In the genomic region with DNA sequence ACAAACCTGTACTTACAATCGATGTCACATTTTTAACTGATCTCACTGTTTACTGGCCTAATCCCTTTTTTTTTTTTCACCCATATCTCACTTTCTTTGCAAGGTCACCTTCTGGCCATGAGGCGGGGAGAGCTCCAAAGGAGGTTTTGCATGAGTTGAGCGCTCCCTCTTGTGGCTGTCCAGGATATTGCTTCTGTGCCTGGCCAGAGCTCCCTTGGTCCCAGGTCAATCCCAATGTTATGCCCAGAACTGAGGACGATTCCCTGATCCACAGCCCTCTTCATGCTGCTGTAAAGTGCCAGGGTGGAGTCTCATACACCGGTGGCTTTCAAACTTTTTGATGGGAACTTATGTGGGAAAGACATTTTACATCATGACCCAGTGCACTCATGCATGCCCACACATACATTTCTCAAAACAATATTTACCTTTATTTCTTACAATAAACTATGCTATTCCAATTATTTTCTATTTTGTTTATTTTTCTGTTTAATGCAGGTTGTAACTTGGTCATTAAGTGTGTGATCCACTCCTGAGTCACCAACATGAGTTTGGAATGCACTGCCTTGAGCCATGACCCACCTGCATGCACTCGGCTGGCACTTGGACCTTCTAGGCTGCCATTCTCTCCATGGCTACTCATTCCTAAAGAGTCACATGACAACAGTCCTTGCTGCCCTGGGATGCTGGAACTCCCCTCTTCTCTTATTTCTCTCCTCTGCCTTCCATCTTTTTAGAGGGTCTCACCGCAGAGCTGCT, we compare ENCODE assay signal across 8 cellular contexts. TPM values are rescaled to one million over a fixed set of nuclear protein-coding genes. Genes with fewer than 3 reads are reported as not detected.
DNase-seq lines count a peak whose midpoint lies in the region; ATAC-seq and TF ChIP-seq lines count a peak whose summit lies in the region.

No MANE protein-coding gene starts in this region.

- no peaks in the 10 kb centered on the region for H3K79me2 ChIP-seq in SK-N-SH (ENCODE audit: insufficient read depth)

- peak; percentile 44 to 60 (median 59) for DNase-seq in CD4-positive, CD25-positive, alpha-beta regulatory T cell
- DNase-seq in NAMALWA (ENCODE audit: low spot score) (peak; percentile 79), SK-N-SH (peak; percentile 65), cardiac muscle cell (ENCODE audit: low read depth in 1 of 2, low spot score in 1 of 2) (peak; percentile 86 to 88), prostate gland (ENCODE audit: low spot score) (peak; percentile 58), aorta (peak; percentile 79 to 90)
- peak; percentile 66 for DNase-seq in activated naive CD4-positive, alpha-beta T cell treated with anti-CD3 and anti-CD28 coated beads, Interleukin-2, amount 50 U/mL, for 16 hours

- H3K4me3 ChIP-seq in CD4-positive, CD25-positive, alpha-beta regulatory T cell (ENCODE audit: low read depth, low read length) = no peak overlapping the region
- peak overlapping the region in 1 of 2 experiments; percentile 16; a peak in 1 of 4 replicates for H3K4me3 ChIP-seq in SK-N-SH (ENCODE audit: low read depth in 2 of 2, low read length in 1 of 2)
- no peak overlapping the region for H3K4me3 ChIP-seq in cardiac muscle cell
- no peak overlapping the region for H3K4me3 ChIP-seq in prostate gland
- H3K4me3 ChIP-seq in aorta (ENCODE audit: low read length in 2 of 2) = no peak overlapping the region

- peaks cover 4% of the 10 kb centered on the region for H3K27me3 ChIP-seq in CD4-positive, CD25-positive, alpha-beta regulatory T cell (ENCODE audit: control insufficient read depth, insufficient read depth, low read length)
- H3K27me3 ChIP-seq in SK-N-SH (ENCODE audit: insufficient read depth) (peaks cover 33% of the 10 kb centered on the region; the same call in 1 of the 2 replicates), cardiac muscle cell (no peaks in the 10 kb centered on the region), prostate gland (replicated peaks; ENCODE audit: insufficient read depth) (no peaks in the 10 kb centered on the region), aorta (ENCODE audit: control insufficient read depth in 1 of 2, insufficient read depth in 2 of 2, low read length in 1 of 2) (no peaks in the 10 kb centered on the region)

- H3K4me1 Mint-ChIP-seq in CD4-positive, CD25-positive, alpha-beta regulatory T cell = peaks cover 0 to 2% (median 0%) of the 10 kb centered on the region in 4 donors

- H3F3A ChIP-seq in SK-N-SH (replicated peaks; ENCODE audit: insufficient read depth) = peaks cover under 1% of the 10 kb centered on the region

- TF ChIP-seq RAD21 in SK-N-SH (IDR thresholded peaks at IDR 0.05; ENCODE audit: low read length) = peak; percentile 86

- no peaks in the 10 kb centered on the region for H3K9me3 ChIP-seq in CD4-positive, CD25-positive, alpha-beta regulatory T cell (ENCODE audit: control insufficient read depth in 2 of 2, low read length in 2 of 2)
- H3K9me3 ChIP-seq in SK-N-SH = no peaks in the 10 kb centered on the region
- no peaks in the 10 kb centered on the region for H3K9me3 ChIP-seq in cardiac muscle cell (ENCODE audit: low read depth)
- no peaks in the 10 kb centered on the region for H3K9me3 ChIP-seq in prostate gland
- H3K9me3 ChIP-seq in aorta (ENCODE audit: control insufficient read depth, low read length) = no peaks in the 10 kb centered on the region

- TF ChIP-seq POLR2A in prostate gland (IDR thresholded peaks at IDR 0.05) = no peak

- TF ChIP-seq CTCF in SK-N-SH (IDR thresholded peaks at IDR 0.05) (peak; percentile 89), cardiac muscle cell (IDR thresholded peaks at IDR 0.05; ENCODE audit: low read depth, low read length) (peak; percentile 92), prostate gland (IDR thresholded peaks at IDR 0.05) (peak; percentile 85 to 91 (median 86))

- peaks cover 0 to 6% (median 4%) of the 10 kb centered on the region in 7 donors for H3K9me3 Mint-ChIP-seq in CD4-positive, CD25-positive, alpha-beta regulatory T cell

- H2AFZ ChIP-seq in SK-N-SH (ENCODE audit: low read depth) = no peak overlapping the region

- POLR2A ChIA-PET in SK-N-SH (lab: Yijun Ruan, JAX) = no interaction called here

- H3K27me3 Mint-ChIP-seq in CD4-positive, CD25-positive, alpha-beta regulatory T cell = peaks cover 41% of the 10 kb centered on the region

- 19% methylated on average over 7 of the region's 7 CpGs for WGBS in SK-N-SH (ENCODE audit: low lambda C conversion rate)
- 27% methylated on average over 7 of the region's 7 CpGs for WGBS in prostate gland
- 29 to 33% methylated on average over 7 of the region's 7 CpGs for WGBS in aorta, 2 donors

- H3K36me3 Mint-ChIP-seq in CD4-positive, CD25-positive, alpha-beta regulatory T cell = no peaks in the 10 kb centered on the region

- TF ChIP-seq EP300 in SK-N-SH (IDR thresholded peaks at IDR 0.05; ENCODE audit: borderline replicate concordance in 1 of 2, low read depth in 1 of 2, low read length in 1 of 2) = no peak

- H3K9me2 ChIP-seq in SK-N-SH = no peaks in the 10 kb centered on the region

- H3K4me3 Mint-ChIP-seq in CD4-positive, CD25-positive, alpha-beta regulatory T cell = no peak overlapping the region

- no peak overlapping the region for H3K4me2 ChIP-seq in SK-N-SH

- no peaks in the 10 kb centered on the region for H3K4me1 ChIP-seq in CD4-positive, CD25-positive, alpha-beta regulatory T cell (ENCODE audit: control insufficient read depth, insufficient read depth, low read length, poor library complexity, severe bottlenecking)
- H3K4me1 ChIP-seq in SK-N-SH (ENCODE audit: control insufficient read depth in 1 of 2, insufficient read depth in 2 of 2, low read depth in 1 of 2, low read length in 1 of 2) (no peaks in the 10 kb centered on the region), cardiac muscle cell (ENCODE audit: low read depth) (peaks cover 6% of the 10 kb centered on the region), prostate gland (replicated peaks) (no peaks in the 10 kb centered on the region), aorta (ENCODE audit: control insufficient read depth in 1 of 2, insufficient read depth in 2 of 2, low read length in 2 of 2) (no peaks in the 10 kb centered on the region)

- intact Hi-C loops in prostate gland (cut with DNase I) = loop anchor here (1.0 to 10.0 kb wide), 3 partner anchors 361 to 565 kb away; no protein-coding TSS in a partner anchor
- intact Hi-C loops in aorta (cut with DNase I) = loop anchor here (1.0 to 2.0 kb wide), 3 partner anchors 361 to 459 kb away; no protein-coding TSS in a partner anchor

- H3K27ac ChIP-seq in CD4-positive, CD25-positive, alpha-beta regulatory T cell (ENCODE audit: insufficient read depth, low read length, poor library complexity, severe bottlenecking) = no peak overlapping the region
- H3K27ac ChIP-seq in SK-N-SH (ENCODE audit: low read depth in 2 of 2, low read length in 1 of 2) = no peak overlapping the region
- peak overlapping the region; percentile 15 for H3K27ac ChIP-seq in cardiac muscle cell
- no peak overlapping the region for H3K27ac ChIP-seq in prostate gland
- no peak overlapping the region for H3K27ac ChIP-seq in aorta (ENCODE audit: low read depth in 1 of 2, low read length in 2 of 2)

- no peaks in the 10 kb centered on the region for H4K20me1 ChIP-seq in SK-N-SH (ENCODE audit: insufficient read depth)

- H3K9ac ChIP-seq in SK-N-SH = no peak overlapping the region

- H3K36me3 ChIP-seq in CD4-positive, CD25-positive, alpha-beta regulatory T cell (ENCODE audit: control insufficient read depth, insufficient read depth, low read length) = no peaks in the 10 kb centered on the region
- H3K36me3 ChIP-seq in SK-N-SH (replicated peaks in 1 of 2; ENCODE audit: control insufficient read depth in 1 of 2, insufficient read depth in 2 of 2, low read length in 1 of 2) (no peaks in the 10 kb centered on the region), cardiac muscle cell (no peaks in the 10 kb centered on the region), prostate gland (no peaks in the 10 kb centered on the region), aorta (ENCODE audit: control insufficient read depth in 1 of 2, insufficient read depth in 2 of 2, low read length in 1 of 2) (no peaks in the 10 kb centered on the region)

- CTCF ChIA-PET in SK-N-SH (lab: Yijun Ruan, JAX) = interaction anchor here (0.5 to 5.1 kb wide), 61 partner anchors 8 to 1553 kb away, joined by 3 to 192 read pairs (median 4); a partner anchor contains a TSS

- no peak overlapping the region for H3K27ac Mint-ChIP-seq in CD4-positive, CD25-positive, alpha-beta regulatory T cell

- ATAC-seq in CD4-positive, CD25-positive, alpha-beta regulatory T cell (ENCODE audit: low read depth in 2 of 2) = peak; percentile 40 to 59
- ATAC-seq in GM21717 (IDR thresholded peaks at IDR 0.05; ENCODE audit: unreplicated experiment) (peak; percentile 93), aorta (ENCODE audit: low FRiP score) (peak; percentile 91)

TF ChIP-seq in SK-N-SH, 30 proteins besides CTCF, POLR2A, EP300 and RAD21 (continues in another document):
- no peak for TF ChIP-seq TCF12 (IDR thresholded peaks at IDR 0.05)

RNA-seq across cellular contexts. Expression of a gene that starts 9.6 kb away (rescaled TPM):
- total RNA-seq in CD4-positive, CD25-positive, alpha-beta regulatory T cell = not detected
- polyA plus RNA-seq in CD4-positive, CD25-positive, alpha-beta regulatory T cell = not detected
- not detected in 2 replicates for polyA plus RNA-seq in SK-N-SH (2012; rRNA removed)
- polyA plus RNA-seq in SK-N-SH (2012; cell fraction: cytosol; rRNA removed) = not detected in 2 replicates
- not detected in 2 replicates for polyA plus RNA-seq in SK-N-SH (2012; cell fraction: nucleus; rRNA removed)
- 6.0 and 14.1 TPM in 2 replicates for total RNA-seq in cardiac muscle cell
- 8.3 and 10.1 TPM in 2 replicates for polyA plus RNA-seq in cardiac muscle cell
- total RNA-seq in prostate gland = not detected
- not detected for total RNA-seq in aorta
- 1 to 10 TPM in 1 of 2 donors, under 1 TPM in 1; 0.74 to 6.1 TPM for polyA plus RNA-seq in aorta

RNA-seq across cellular contexts. Expression of a gene that starts 22.5 kb away (rescaled TPM):
- not detected for total RNA-seq in CD4-positive, CD25-positive, alpha-beta regulatory T cell
- not detected for polyA plus RNA-seq in CD4-positive, CD25-positive, alpha-beta regulatory T cell
- polyA plus RNA-seq in SK-N-SH (2012; rRNA removed) (0.07 TPM in 1 of 2 replicates, not detected in the other), cardiac muscle cell (not detected in 2 replicates), aorta (not detected)
- polyA plus RNA-seq in SK-N-SH (2012; cell fraction: cytosol; rRNA removed) = not detected in 2 replicates
- polyA plus RNA-seq in SK-N-SH (2012; cell fraction: nucleus; rRNA removed) = not detected in 2 replicates
- total RNA-seq in cardiac muscle cell (not detected in 2 replicates), prostate gland (not detected), aorta (not detected)
